9 cellular contexts compared by ENCODE assay signal in genomic region chr15:100350434-100351226, GRCh38. TPM values are rescaled to one million over a fixed set of nuclear protein-coding genes. Genes with fewer than 3 reads are reported as not detected.
DNase-seq lines count a peak whose midpoint lies in the region; ATAC-seq, FAIRE-seq and TF ChIP-seq lines count a peak whose summit lies in the region.
"Had no signal": no experiment of that assay in that cellular context is flagged by ENCODE, and none has a peak within 500 bp of the region (broad histone marks: within the 10 kb centered on the region; RNA-seq: fewer than 3 reads in every experiment).

No MANE protein-coding gene starts in this region.

- H3K4me3 ChIP-seq in keratinocyte (ENCODE audit: control insufficient read depth in 2 of 3, extremely low read depth in 1 of 3, insufficient read depth in 2 of 3, low read depth in 1 of 3, low read length in 3 of 3) (peak overlapping the region in 1 of 3 experiments; percentile 88), thoracic aorta (peak overlapping the region; percentile 79)

- TF ChIP-seq CTCF in AG09319 (IDR thresholded peaks at IDR 0.05; ENCODE audit: low read depth, low read length) (no peak), keratinocyte (optimal IDR thresholded peaks at IDR 0.05 in 1 of 3, IDR thresholded peaks at IDR 0.05 in 1 of 3, conservative IDR thresholded peaks at IDR 0.05 in 1 of 3; ENCODE audit: extremely low read depth in 1 of 3, insufficient read depth in 2 of 3, low read length in 3 of 3) (no peak), thoracic aorta (IDR thresholded peaks at IDR 0.05) (no peak)

- H3K27me3 ChIP-seq in keratinocyte (ENCODE audit: control insufficient read depth, extremely low read depth, insufficient read depth, low read length) (peaks cover 6% of the 10 kb centered on the region), thoracic aorta (replicated peaks; ENCODE audit: insufficient read depth) (no peaks in the 10 kb centered on the region)

- H3K4me2 ChIP-seq in keratinocyte (ENCODE audit: control insufficient read depth, extremely low read depth, insufficient read depth, low read depth, low read length) = peak overlapping the region; percentile 93

- no peaks in the 10 kb centered on the region for H4K20me1 ChIP-seq in keratinocyte (ENCODE audit: control insufficient read depth, extremely low read depth, insufficient read depth, low read length)

- H3K9ac ChIP-seq in keratinocyte (ENCODE audit: control insufficient read depth, extremely low read depth, insufficient read depth, low read length) = peak overlapping the region; percentile 86

- peak; percentile 52 for ATAC-seq in thoracic aorta (ENCODE audit: insufficient number of reproducible peaks, low FRiP score, low read depth)

- no peaks in the 10 kb centered on the region for H3K79me2 ChIP-seq in keratinocyte (ENCODE audit: control insufficient read depth, insufficient read depth, low read length)

- H3K9me3 ChIP-seq in keratinocyte (ENCODE audit: control insufficient read depth, low read depth, low read length) = no peaks in the 10 kb centered on the region
- no peaks in the 10 kb centered on the region for H3K9me3 ChIP-seq in thoracic aorta

- peak overlapping the region; percentile 77 for H2AFZ ChIP-seq in keratinocyte (ENCODE audit: control insufficient read depth, low read length)

- DNase-seq in AG09319 (ENCODE audit: extremely low read depth, low read depth) (peak; percentile 20), HuH-7 (ENCODE audit: low spot score) (peak; percentile 49), amniotic epithelial cell (ENCODE audit: low read depth) (peak; percentile 87), keratinocyte (ENCODE audit: low read depth, low spot score) (no peak), thoracic aorta (ENCODE audit: low spot score) (no peak), SW480 (ENCODE audit: low spot score) (no peak), activated gamma-delta T cell treated with Interleukin-2 at 50 U/mL for 16 hours (no peak)
- no peak for DNase-seq in activated CD4-positive, CD25-positive, alpha-beta regulatory T cell treated with anti-CD3 and anti-CD28 coated beads, Interleukin-2, amount 50 U/mL, for 72 hours

- H3K4me1 ChIP-seq in keratinocyte (ENCODE audit: control insufficient read depth, extremely low read depth, insufficient read depth, low read length) (peaks cover 23% of the 10 kb centered on the region), thoracic aorta (ENCODE audit: control insufficient read depth in 1 of 2, low read depth in 2 of 2) (peaks cover 0 to 10% of the 10 kb centered on the region in 2 donors)

- no peak for FAIRE-seq in keratinocyte (lab: Jason Lieb, UNC)

- peak overlapping the region; percentile 76 for H3K27ac ChIP-seq in keratinocyte (ENCODE audit: control insufficient read depth, insufficient read depth, low read length)
- H3K27ac ChIP-seq in thoracic aorta = peak overlapping the region; percentile 93 to 100

- H3K9me1 ChIP-seq in keratinocyte (ENCODE audit: control insufficient read depth, extremely low read depth, insufficient read depth, low read length) = no peaks in the 10 kb centered on the region

- H3K36me3 ChIP-seq in keratinocyte (ENCODE audit: control insufficient read depth in 2 of 2, extremely low read depth in 1 of 2, insufficient read depth in 2 of 2, low read length in 2 of 2) = no peaks in the 10 kb centered on the region
- no peaks in the 10 kb centered on the region for H3K36me3 ChIP-seq in thoracic aorta

- dilution Hi-C loops in keratinocyte (cut with MboI; ENCODE audit: extremely low pct_ligation_motif_present, low sequenced_read_pairs) = no loop called here

RNA-seq across cellular contexts. Expression of gene ADAMTS17, which starts 8.9 kb away (rescaled TPM):
- polyA plus RNA-seq in keratinocyte = 0.18 to 0.40 TPM (median 0.18 TPM) in 3 replicates
- polyA plus RNA-seq in keratinocyte (2011; ENCODE audit: low read depth) = 1.8 TPM
- 0.05 and 0.15 TPM in 2 replicates for polyA plus RNA-seq in keratinocyte (2011; cell fraction: cytosol; rRNA removed)
- 0.40 and 0.57 TPM in 2 replicates for polyA plus RNA-seq in keratinocyte (2011; cell fraction: nucleus; rRNA removed)
- polyA plus RNA-seq in keratinocyte (2012; ENCODE audit: low replicate concordance) = 0.28 and 1.8 TPM in 2 replicates
- 0.48 TPM in 1 of 3 replicates, not detected in the others for polyA minus RNA-seq in keratinocyte
- polyA minus RNA-seq in keratinocyte (2011; cell fraction: cytosol; rRNA and poly(A)+ RNA removed) = not detected
- 1.2 and 3.0 TPM in 2 replicates for polyA minus RNA-seq in keratinocyte (2011; cell fraction: nucleus; rRNA and poly(A)+ RNA removed)
- 1 to 10 TPM; 2.8 to 8.1 TPM for total RNA-seq in thoracic aorta
- total RNA-seq: glomerular endothelial cell had no signal

Comparison
In these comparisons a context has a peak if more than half of its experiments do, and no peak if none do; other contexts are left out.
1. DNase-seq: peak in AG09319 (single experiment), HuH-7 (single experiment) and amniotic epithelial cell (single experiment); none in keratinocyte (single experiment), thoracic aorta (single experiment), SW480 (single experiment), activated CD4-positive, CD25-positive, alpha-beta regulatory T cell treated with anti-CD3 and anti-CD28 coated beads, Interleukin-2, amount 50 U/mL, for 72 hours (single experiment) and activated gamma-delta T cell treated with Interleukin-2 at 50 U/mL for 16 hours (single experiment).